14 cellular contexts compared by ENCODE assay signal in genomic region chr4:7135389-7135746, GRCh38. TPM values are rescaled to one million over a fixed set of nuclear protein-coding genes. Genes with fewer than 3 reads are reported as not detected.
DNase-seq lines count a peak whose midpoint lies in the region; ATAC-seq, FAIRE-seq and TF ChIP-seq lines count a peak whose summit lies in the region.
"Had no signal": no experiment of that assay in that cellular context is flagged by ENCODE, and none has a peak within 500 bp of the region (broad histone marks: within the 10 kb centered on the region; RNA-seq: fewer than 3 reads in every experiment).

No MANE protein-coding gene starts in this region.

- DNase-seq in Right ventricle myocardium inferior (ENCODE audit: missing footprints) (peak; percentile 57), cardiac septum (ENCODE audit: low spot score) (no peak), T-helper 17 cell (no peak), iris pigment epithelial cell (ENCODE audit: low read depth) (peak; percentile 53), urothelium cell line (ENCODE audit: low spot score) (peak; percentile 38), GM12892 (ENCODE audit: insufficient read length) (no peak), NCI-H524 treated with DMSO at 0.1 percent for 48 hours (lab: John Stamatoyannopoulos, UW) (no peak)
- DNase-seq: activated CD4-positive, CD25-positive, alpha-beta regulatory T cell treated with anti-CD3 and anti-CD28 coated beads, Interleukin-2, amount 50 U/mL, for 72 hours; activated T-cell treated with anti-CD3 and anti-CD28 coated beads, Interleukin-2, amount 50 U/mL, for 4 hours; NCI-H2171 had no signal

- H3K4me3 Mint-ChIP-seq in T-helper 17 cell: no peak overlapping the region
- H3K4me3 Mint-ChIP-seq: activated T-cell treated with anti-CD3 and anti-CD28 coated beads, Interleukin-2, amount 50 U/mL, for 4 hours; neural progenitor cell had no signal

- H3K4me1 Mint-ChIP-seq in T-helper 17 cell: no peaks in the 10 kb centered on the region

- FAIRE-seq in urothelium cell line (lab: Jason Lieb, UNC) (no peak), GM12892 (lab: Jason Lieb, UNC) (no peak)

- H3K36me3 Mint-ChIP-seq in T-helper 17 cell (ENCODE audit: low read depth): no peaks in the 10 kb centered on the region
- H3K36me3 Mint-ChIP-seq: neural progenitor cell had no signal

- no peaks in the 10 kb centered on the region for H3K9me3 ChIP-seq in T-helper 17 cell (ENCODE audit: control insufficient read depth, low read length, poor library complexity, severe bottlenecking)
- H3K9me3 ChIP-seq: gastrocnemius medialis, tibial artery had no signal

- ATAC-seq in Right ventricle myocardium inferior: no peak
- no peak for ATAC-seq in T-helper 17 cell
- ATAC-seq in GM21529 (IDR thresholded peaks at IDR 0.05; ENCODE audit: unreplicated experiment): no peak

- intact Hi-C loops in Right ventricle myocardium inferior (cut with DNase I) (no loop called here), cardiac septum (cut with DNase I) (no loop called here)

- no peak for TF ChIP-seq POLR2A in GM12892 (IDR thresholded peaks at IDR 0.05; ENCODE audit: low read depth, low read length)

- H3K27ac Mint-ChIP-seq in T-helper 17 cell: peak overlapping the region; percentile 17
- H3K27ac Mint-ChIP-seq: neural progenitor cell had no signal

- peaks cover 15% of the 10 kb centered on the region for H3K27me3 Mint-ChIP-seq in T-helper 17 cell

RNA-seq across cellular contexts. Expression of gene SORCS2, which starts 57.0 kb away (rescaled TPM):
- total RNA-seq in Right ventricle myocardium inferior: 1.1 TPM
- total RNA-seq in cardiac septum: 6.9 TPM
- not detected for total RNA-seq in T-helper 17 cell
- not detected for polyA plus RNA-seq in GM12892 (2012; ENCODE audit: missing spikeins)

Comparison
In these comparisons a context has a peak if more than half of its experiments do, and no peak if none do; other contexts are left out.
1. DNase-seq: peak in Right ventricle myocardium inferior (single experiment), iris pigment epithelial cell (single experiment) and urothelium cell line (single experiment); none in cardiac septum (single experiment), T-helper 17 cell (0 of 3), GM12892 (single experiment) and NCI-H524 treated with DMSO at 0.1 percent for 48 hours (single experiment).